1 cellular context compared by ENCODE assay signal in genomic region chr12:75632452-75632851, GRCh38.
TF ChIP-seq lines count a peak whose summit lies in the region.

No MANE protein-coding gene starts in this region.

TF ChIP-seq in HCT116, 20 proteins besides CTCF, POLR2A, EP300 and RAD21 (continued from another document):
- TF ChIP-seq, protein P1, sequence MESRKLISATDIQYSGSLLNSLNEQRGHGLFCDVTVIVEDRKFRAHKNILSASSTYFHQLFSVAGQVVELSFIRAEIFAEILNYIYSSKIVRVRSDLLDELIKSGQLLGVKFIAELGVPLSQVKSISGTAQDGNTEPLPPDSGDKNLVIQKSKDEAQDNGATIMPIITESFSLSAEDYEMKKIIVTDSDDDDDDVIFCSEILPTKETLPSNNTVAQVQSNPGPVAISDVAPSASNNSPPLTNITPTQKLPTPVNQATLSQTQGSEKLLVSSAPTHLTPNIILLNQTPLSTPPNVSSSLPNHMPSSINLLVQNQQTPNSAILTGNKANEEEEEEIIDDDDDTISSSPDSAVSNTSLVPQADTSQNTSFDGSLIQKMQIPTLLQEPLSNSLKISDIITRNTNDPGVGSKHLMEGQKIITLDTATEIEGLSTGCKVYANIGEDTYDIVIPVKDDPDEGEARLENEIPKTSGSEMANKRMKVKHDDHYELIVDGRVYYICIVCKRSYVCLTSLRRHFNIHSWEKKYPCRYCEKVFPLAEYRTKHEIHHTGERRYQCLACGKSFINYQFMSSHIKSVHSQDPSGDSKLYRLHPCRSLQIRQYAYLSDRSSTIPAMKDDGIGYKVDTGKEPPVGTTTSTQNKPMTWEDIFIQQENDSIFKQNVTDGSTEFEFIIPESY (IDR thresholded peaks at IDR 0.05; ENCODE audit: extremely low read depth, insufficient replicate concordance, low read length), result no peak
- no peak for TF ChIP-seq CEBPB (IDR thresholded peaks at IDR 0.05; ENCODE audit: low read depth)
